In the genomic region with DNA sequence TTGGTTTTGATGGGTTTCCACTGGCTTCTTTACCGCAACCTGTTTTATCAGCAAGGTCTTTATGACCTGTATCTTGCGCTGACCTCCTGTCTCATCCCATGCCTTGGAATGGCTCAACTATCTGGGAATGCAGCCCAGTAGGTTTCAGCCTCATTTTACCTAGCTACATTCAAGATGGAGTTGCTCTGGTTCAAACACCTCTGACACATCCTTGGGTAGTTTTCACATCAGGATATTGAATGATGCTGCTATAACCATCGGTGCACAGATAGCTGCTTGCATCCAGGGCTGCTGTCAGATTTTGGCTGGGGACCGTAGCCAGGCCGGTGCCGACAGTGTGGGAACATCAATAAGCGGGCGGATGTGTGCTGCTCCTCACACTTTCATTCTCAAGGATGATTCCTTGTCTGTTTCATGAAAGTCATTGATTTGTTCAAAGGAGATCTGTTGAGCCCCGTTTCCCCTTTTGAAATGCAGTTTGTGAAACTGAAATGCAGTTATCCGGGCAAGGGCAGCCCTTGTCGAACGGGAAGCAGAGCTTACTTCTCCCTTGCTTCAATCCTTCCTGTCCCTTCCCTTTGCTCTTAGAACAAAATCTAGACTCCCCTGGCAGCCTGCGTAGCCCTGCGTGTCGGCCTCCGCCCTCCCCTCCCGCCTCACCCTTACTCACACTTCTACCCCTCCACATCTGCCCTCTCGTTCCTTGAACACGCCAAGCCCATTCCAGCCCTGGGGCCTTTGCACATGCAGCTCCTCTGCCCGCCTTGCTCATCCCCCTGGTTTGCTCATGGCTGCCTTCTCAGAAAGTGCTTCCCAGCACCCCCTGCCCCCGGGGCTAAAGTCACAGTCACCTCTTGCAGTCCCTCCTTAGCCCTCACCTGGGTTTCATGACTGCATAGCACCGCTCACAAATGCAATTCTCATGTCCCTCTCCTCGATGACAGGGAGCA, we compare ENCODE assay signal across 24 cellular contexts. TPM values are rescaled to one million over a fixed set of nuclear protein-coding genes. Genes with fewer than 3 reads are reported as not detected.
DNase-seq lines count a peak whose midpoint lies in the region; ATAC-seq and TF ChIP-seq lines count a peak whose summit lies in the region.
"Had no signal": no experiment of that assay in that cellular context is flagged by ENCODE, and none has a peak within 500 bp of the region (broad histone marks: within the 10 kb centered on the region; RNA-seq: fewer than 3 reads in every experiment).

No MANE protein-coding gene starts in this region.

- H3K79me2 ChIP-seq in trophoblast cell (ENCODE audit: control insufficient read depth, insufficient read depth, low read length, poor library complexity) (no peaks in the 10 kb centered on the region), GM23338 (replicated peaks; ENCODE audit: insufficient read depth) (no peaks in the 10 kb centered on the region)

- H3K4me3 ChIP-seq in trophoblast cell (ENCODE audit: low read depth, low read length) (no peak overlapping the region), GM23338 (no peak overlapping the region)
- H3K4me3 ChIP-seq: esophagus muscularis mucosa, thoracic aorta had no signal

- peaks cover 34% of the 10 kb centered on the region for H3K4me1 Mint-ChIP-seq in brain
- peaks cover 8% of the 10 kb centered on the region; the same call in 2 of the 3 replicates for H3K4me1 Mint-ChIP-seq in GM23338
- H3K4me1 Mint-ChIP-seq: endodermal cell had no signal

- WGBS in trophoblast cell (ENCODE audit: extremely low coverage, insufficient coverage, insufficient read length): 100% methylated on average over 2 of the region's 23 CpGs

- H3K27me3 ChIP-seq in trophoblast cell (ENCODE audit: insufficient read depth, low read length) (no peaks in the 10 kb centered on the region), GM23338 (ENCODE audit: insufficient read depth) (no peaks in the 10 kb centered on the region)

- H2AFZ ChIP-seq in trophoblast cell (ENCODE audit: insufficient read depth, low read length, poor library complexity): no peak overlapping the region
- H2AFZ ChIP-seq in GM23338: no peak overlapping the region

- no peak overlapping the region for H3K9ac ChIP-seq in trophoblast cell (ENCODE audit: low read length)

- H2AK5ac ChIP-seq in trophoblast cell (ENCODE audit: low read length): no peak overlapping the region

- H2BK120ac ChIP-seq in trophoblast cell (ENCODE audit: insufficient read depth, low read length, poor library complexity): no peak overlapping the region

- H3K4me2 ChIP-seq in trophoblast cell (ENCODE audit: low read length) (no peak overlapping the region), GM23338 (no peak overlapping the region)

- H4K20me1 ChIP-seq in GM23338 (replicated peaks; ENCODE audit: insufficient read depth): no peaks in the 10 kb centered on the region

- POLR2A ChIA-PET in HEK293T (lab: Yijun Ruan, JAX): no interaction called here

- no peak overlapping the region for H3K14ac ChIP-seq in trophoblast cell (ENCODE audit: low read length)

- ATAC-seq in GM23338: no peak
- ATAC-seq: activated CD4-positive, CD25-positive, alpha-beta regulatory T cell treated with anti-CD3 and anti-CD28 coated beads, Interleukin-2, amount 50 U/mL, for 24 hours; sciatic nerve; stimulated activated naive CD8-positive, alpha-beta T cell treated with anti-CD3 and anti-CD28 coated beads, Interleukin-15, Interleukin-2, amounts not matched to agents 100 U/mL and 50 U/mL, for 24 hours had no signal

- no peak overlapping the region for H3K27ac ChIP-seq in trophoblast cell (ENCODE audit: low read depth, low read length)
- H3K27ac ChIP-seq in GM23338 (ENCODE audit: low read depth): no peak overlapping the region
- H3K27ac ChIP-seq: 22Rv1, esophagus muscularis mucosa, thoracic aorta had no signal

- peaks cover 8% of the 10 kb centered on the region for H3K27me3 Mint-ChIP-seq in brain
- H3K27me3 Mint-ChIP-seq in GM23338 (ENCODE audit: insufficient read depth, low read depth, poor library complexity): peaks cover 7% of the 10 kb centered on the region
- H3K27me3 Mint-ChIP-seq: activated naive CD8-positive, alpha-beta T cell; CD4-positive, alpha-beta T cell had no signal

- intact Hi-C loops in cardiac septum (cut with DNase I): no loop called here

- no peak overlapping the region for H2BK12ac ChIP-seq in trophoblast cell (ENCODE audit: low read length)

- DNase-seq in SIG-M5 treated with dmso at 0.1 percent for 504 hours (lab: John Stamatoyannopoulos, UW; ENCODE audit: unreplicated experiment): peak; percentile 66
- no peak for DNase-seq in SIG-M5 (lab: John Stamatoyannopoulos, UW)
- DNase-seq in NOMO-1 (lab: John Stamatoyannopoulos, UW; ENCODE audit: unreplicated experiment in 2 of 2): peak; percentile 38 to 77
- peak; percentile 86 to 96 for DNase-seq in trophoblast cell
- no peak for DNase-seq in GM23338 (ENCODE audit: low spot score)
- DNase-seq in cardiac septum (ENCODE audit: low spot score): no peak
- no peak for DNase-seq in HEK293T (ENCODE audit: extremely low spot score)
- DNase-seq: activated CD4-positive, alpha-beta T cell treated with anti-CD3 and anti-CD28 coated beads, Interleukin-2, amount 50 U/mL, for 48 hours; activated CD8-positive, alpha-beta memory T cell treated with anti-CD3 and anti-CD28 coated beads, Interleukin-2, amount 50 U/mL, for 48 hours; CD4-positive, alpha-beta T cell; cortex of kidney; foreskin melanocyte; IMR-90; mammary epithelial cell; NCI-H226; stimulated activated naive CD8-positive, alpha-beta T cell treated with anti-CD3 and anti-CD28 coated beads, Interleukin-15, Interleukin-2, amounts not matched to agents 100 U/mL and 50 U/mL, for 24 hours had no signal

- H4K91ac ChIP-seq in trophoblast cell (ENCODE audit: low read depth, low read length): no peak overlapping the region

- H3K27ac Mint-ChIP-seq in brain (peak overlapping the region in 4 of 5 experiments; percentile 26 to 73 (median 58)), GM23338 (no peak overlapping the region)
- H3K27ac Mint-ChIP-seq: activated naive CD8-positive, alpha-beta T cell; CD4-positive, alpha-beta T cell; endodermal cell had no signal

- no peaks in the 10 kb centered on the region for H3K9me2 ChIP-seq in GM23338 (ENCODE audit: insufficient read depth)

- TF ChIP-seq CTCF in brain (conservative IDR thresholded peaks at IDR 0.05): no peak
- TF ChIP-seq CTCF in GM23338 (conservative IDR thresholded peaks at IDR 0.05; ENCODE audit: low read depth in 2 of 2): no peak

- H4K8ac ChIP-seq in trophoblast cell (ENCODE audit: low read depth, low read length): no peak overlapping the region

- H3K79me1 ChIP-seq in trophoblast cell (ENCODE audit: low read length): peaks cover 2% of the 10 kb centered on the region

- peaks cover 3 to 7% of the 10 kb centered on the region in 2 experiments for H3K4me1 ChIP-seq in trophoblast cell (ENCODE audit: control insufficient read depth in 1 of 2, insufficient read depth in 2 of 2, low read length in 2 of 2)
- H3K4me1 ChIP-seq in GM23338 (ENCODE audit: insufficient read depth): no peaks in the 10 kb centered on the region

- H3K36me3 Mint-ChIP-seq in brain (no peaks in the 10 kb centered on the region), GM23338 (ENCODE audit: low read depth) (no peaks in the 10 kb centered on the region)
- H3K36me3 Mint-ChIP-seq: activated naive CD8-positive, alpha-beta T cell had no signal

- H3K4ac ChIP-seq in trophoblast cell (ENCODE audit: low read depth, low read length): no peak overlapping the region

- no peak overlapping the region for H2BK5ac ChIP-seq in trophoblast cell (ENCODE audit: low read depth, low read length, poor library complexity)

- H4K12ac ChIP-seq in trophoblast cell (ENCODE audit: low read depth, low read length): no peak overlapping the region

- H3K18ac ChIP-seq in trophoblast cell (ENCODE audit: low read length): no peak overlapping the region

- H3K23ac ChIP-seq in trophoblast cell (ENCODE audit: low read length): no peak overlapping the region

- H3K4me3 Mint-ChIP-seq in brain (no peak overlapping the region), GM23338 (no peak overlapping the region)
- H3K4me3 Mint-ChIP-seq: activated naive CD8-positive, alpha-beta T cell; CD4-positive, alpha-beta T cell; endodermal cell had no signal

- H3K9me3 ChIP-seq in trophoblast cell (ENCODE audit: insufficient read depth, low read depth, low read length): peaks cover 4% of the 10 kb centered on the region
- H3K9me3 ChIP-seq: esophagus muscularis mucosa, thoracic aorta had no signal

- H3K36me3 ChIP-seq in trophoblast cell (ENCODE audit: control insufficient read depth in 1 of 2, insufficient read depth in 2 of 2, low read length in 2 of 2) (no peaks in the 10 kb centered on the region), GM23338 (ENCODE audit: insufficient read depth) (no peaks in the 10 kb centered on the region)
- H3K36me3 ChIP-seq: esophagus muscularis mucosa, thoracic aorta had no signal

- H3F3A ChIP-seq in GM23338 (replicated peaks; ENCODE audit: low read depth): no peaks in the 10 kb centered on the region

- CTCF ChIA-PET in HEK293T (lab: Yijun Ruan, JAX): no interaction called here

- peaks cover 8 to 27% (median 16%) of the 10 kb centered on the region in 5 experiments for H3K9me3 Mint-ChIP-seq in brain
- H3K9me3 Mint-ChIP-seq in GM23338: peaks cover 13% of the 10 kb centered on the region; the same call in 1 of the 3 replicates
- H3K9me3 Mint-ChIP-seq: CD4-positive, alpha-beta T cell had no signal

TF ChIP-seq in GM23338, 12 proteins besides CTCF, POLR2A, EP300 and RAD21 (continues in another document):
- no peak for TF ChIP-seq ZNF331 (CRISPR knock-in tag; IDR thresholded peaks at IDR 0.05; ENCODE audit: low read depth)
- TF ChIP-seq NANOG (IDR thresholded peaks at IDR 0.05; ENCODE audit: borderline replicate concordance): no peak
- no peak for TF ChIP-seq EZH2phosphoT487 (IDR thresholded peaks at IDR 0.05; ENCODE audit: unreplicated experiment)
- TF ChIP-seq EZH2 (IDR thresholded peaks at IDR 0.05; ENCODE audit: low read depth, unreplicated experiment): no peak
- TF ChIP-seq POLR2AphosphoS5 (IDR thresholded peaks at IDR 0.05; ENCODE audit: low read depth): no peak

TF ChIP-seq in HEK293T, 16 proteins besides CTCF, POLR2A, EP300 and RAD21:
- TF ChIP-seq FOXK2 (IDR thresholded peaks at IDR 0.05) (no peak), ZNF384 (IDR thresholded peaks at IDR 0.05) (no peak), SUZ12 (IDR thresholded peaks at IDR 0.05) (no peak), L3MBTL2 (conservative IDR thresholded peaks at IDR 0.05) (no peak), BHLHE40 (IDR thresholded peaks at IDR 0.05; ENCODE audit: borderline replicate concordance) (no peak), LEF1 (IDR thresholded peaks at IDR 0.05; ENCODE audit: borderline replicate concordance) (no peak), SP1 (IDR thresholded peaks at IDR 0.05) (no peak), NFRKB (IDR thresholded peaks at IDR 0.05) (no peak), ELF4 (IDR thresholded peaks at IDR 0.05) (no peak), TARDBP (IDR thresholded peaks at IDR 0.05) (no peak), FOXA1 (IDR thresholded peaks at IDR 0.05) (no peak)

RNA-seq across cellular contexts. Expression of a gene that starts 49.3 kb away (rescaled TPM):
- polyA plus RNA-seq in brain (ENCODE audit: insufficient read depth, low read depth, low replicate concordance) (78.6 TPM), GM23338 (2016; fragmentation: Nextera tagmentation; extraction: Ambion mirVana) (69.6 and 76.5 TPM in 2 replicates)
- 147 and 153 TPM in 2 replicates for polyA plus RNA-seq in trophoblast cell (2013)
- 180 and 190 TPM in 2 replicates for total RNA-seq in GM23338 (2014; rRNA removed; shearing (Covaris generic))
- 159 TPM for total RNA-seq in cardiac septum

Comparison
In these comparisons a context has a peak if more than half of its experiments do, and no peak if none do; other contexts are left out.
1. DNase-seq: peak in SIG-M5 treated with dmso at 0.1 percent for 504 hours (single experiment), NOMO-1 (2 of 2) and trophoblast cell (2 of 2); none in SIG-M5 (single experiment), GM23338 (single experiment), cardiac septum (single experiment) and HEK293T (single experiment).